ENCODE assay signal across 16 cellular contexts in the genomic region with DNA sequence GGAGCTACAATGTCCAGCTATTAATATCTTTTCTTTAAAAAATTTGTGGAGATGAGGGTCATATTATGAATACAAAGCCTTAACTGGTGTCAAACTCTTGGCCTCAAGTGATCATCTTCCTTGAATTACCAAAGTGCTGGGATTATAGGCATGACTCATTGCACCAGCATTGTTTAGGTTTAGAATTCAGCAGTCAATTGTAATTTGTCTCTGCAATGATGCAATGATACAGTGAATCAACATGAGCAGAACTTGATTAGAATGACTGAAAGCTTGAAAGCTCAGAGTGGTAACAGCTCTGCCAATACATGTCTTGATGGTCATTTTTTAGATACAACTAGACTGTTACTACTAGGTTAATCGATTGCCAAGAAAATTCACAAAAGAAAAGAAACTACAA.
DNase-seq lines count a peak whose midpoint lies in the region; ATAC-seq, FAIRE-seq and TF ChIP-seq lines count a peak whose summit lies in the region.
"Had no signal": no experiment of that assay in that cellular context is flagged by ENCODE, and none has a peak within 500 bp of the region (broad histone marks: within the 10 kb centered on the region; RNA-seq: fewer than 3 reads in every experiment).

No MANE protein-coding gene starts in this region.

- peak; percentile 8 for DNase-seq in SIG-M5 treated with dmso at 0.1 percent for 504 hours (lab: John Stamatoyannopoulos, UW; ENCODE audit: unreplicated experiment)
- no peak for DNase-seq in SIG-M5 (lab: John Stamatoyannopoulos, UW)
- peak; percentile 59 for DNase-seq in RKO (ENCODE audit: low spot score)
- peak; percentile 16 for DNase-seq in fibroblast of gingiva (ENCODE audit: low read depth)
- DNase-seq in urothelium cell line (ENCODE audit: low spot score), result peak; percentile 2
- DNase-seq in tibial nerve (ENCODE audit: low spot score in 2 of 2), result no peak
- DNase-seq: activated T-cell treated with anti-CD3 and anti-CD28 coated beads, Interleukin-2, amount 50 U/mL, for 1 hour; dermis blood vessel endothelial cell; kidney glomerular epithelial cell; MG63; NCI-H2171; Peyer's patch; stimulated activated CD8-positive, alpha-beta memory T cell treated with anti-CD3 and anti-CD28 coated beads, Interleukin-4, amount 100 ng/mL, for 48 hours; transverse colon had no signal

- 95 to 97% methylated on average over 1 of the region's 1 CpG for WGBS in tibial nerve, 2 donors

- no peak for ATAC-seq in HG02623 (IDR thresholded peaks at IDR 0.05; ENCODE audit: unreplicated experiment)
- ATAC-seq in GM19035 (IDR thresholded peaks at IDR 0.05; ENCODE audit: unreplicated experiment), result no peak

- no peak for TF ChIP-seq POLR2A in tibial nerve (IDR thresholded peaks at IDR 0.05)

- no peak for TF ChIP-seq EP300 in tibial nerve (IDR thresholded peaks at IDR 0.05)

- no peak for FAIRE-seq in urothelium cell line (lab: Jason Lieb, UNC)

- no peak for TF ChIP-seq CTCF in tibial nerve (IDR thresholded peaks at IDR 0.05)

- H3K4me3 ChIP-seq in tibial nerve, result no peak overlapping the region
- H3K4me3 ChIP-seq: MG63, Peyer's patch, transverse colon had no signal

- H3K27ac ChIP-seq in tibial nerve, result no peak overlapping the region
- H3K27ac ChIP-seq: Peyer's patch, transverse colon had no signal

- H3K4me1 ChIP-seq in tibial nerve, result peaks cover 0 to 3% (median 0%) of the 10 kb centered on the region in 4 donors
- H3K4me1 ChIP-seq: Peyer's patch, transverse colon had no signal

- no peaks in the 10 kb centered on the region for H3K36me3 ChIP-seq in tibial nerve
- H3K36me3 ChIP-seq: MG63, Peyer's patch, transverse colon had no signal

- H3K27me3 ChIP-seq in tibial nerve, result no peaks in the 10 kb centered on the region
- H3K27me3 ChIP-seq: MG63, Peyer's patch, transverse colon had no signal

- peaks cover 0 to 9% (median 2%) of the 10 kb centered on the region in 4 donors for H3K9me3 ChIP-seq in tibial nerve
- H3K9me3 ChIP-seq: MG63, Peyer's patch had no signal

Comparison
In these comparisons a context has a peak if more than half of its experiments do, and no peak if none do; other contexts are left out.
1. DNase-seq: peak in SIG-M5 treated with dmso at 0.1 percent for 504 hours (single experiment), RKO (single experiment), fibroblast of gingiva (single experiment) and urothelium cell line (single experiment); none in SIG-M5 (single experiment) and tibial nerve (0 of 2).